9 cellular contexts compared by ENCODE assay signal in genomic region chr4:26238782-26239647, GRCh38.
DNase-seq lines count a peak whose midpoint lies in the region; ATAC-seq, FAIRE-seq and TF ChIP-seq lines count a peak whose summit lies in the region.
"Had no signal": no experiment of that assay in that cellular context is flagged by ENCODE, and none has a peak within 500 bp of the region (broad histone marks: within the 10 kb centered on the region; RNA-seq: fewer than 3 reads in every experiment).

No MANE protein-coding gene starts in this region.

- no peak overlapping the region for H3K4ac ChIP-seq in trophoblast cell (ENCODE audit: low read depth, low read length)

- no peak overlapping the region for H2BK5ac ChIP-seq in trophoblast cell (ENCODE audit: low read depth, low read length, poor library complexity)

- peak; percentile 95 for DNase-seq in NCI-H69 (lab: John Stamatoyannopoulos, UW)
- DNase-seq in fibroblast of mammary gland (ENCODE audit: low read depth): peak; percentile 46
- DNase-seq in trophoblast cell: no peak
- no peak for DNase-seq in activated CD8-positive, alpha-beta memory T cell treated with anti-CD3 and anti-CD28 coated beads for 24 hours
- DNase-seq: activated naive CD8-positive, alpha-beta T cell treated with anti-CD3 and anti-CD28 coated beads, Interleukin-2, amount 10 ng/mL, durations not matched to agents 7 days and 5 days had no signal

- no peak for TF ChIP-seq CTCF in fibroblast of mammary gland (conservative IDR thresholded peaks at IDR 0.05; ENCODE audit: control insufficient read depth, insufficient read depth, low read depth, low read length)

- H4K91ac ChIP-seq in trophoblast cell (ENCODE audit: low read depth, low read length): no peak overlapping the region

- ATAC-seq in GM21723 (IDR thresholded peaks at IDR 0.05; ENCODE audit: unreplicated experiment) (no peak), HG02678 (IDR thresholded peaks at IDR 0.05; ENCODE audit: unreplicated experiment) (no peak), GM18868 (IDR thresholded peaks at IDR 0.05; ENCODE audit: unreplicated experiment) (no peak)

- H3K36me3 ChIP-seq in trophoblast cell (ENCODE audit: control insufficient read depth in 1 of 2, insufficient read depth in 2 of 2, low read length in 2 of 2): no peaks in the 10 kb centered on the region

- no peak overlapping the region for H2BK120ac ChIP-seq in trophoblast cell (ENCODE audit: insufficient read depth, low read length, poor library complexity)

- H3K14ac ChIP-seq in trophoblast cell (ENCODE audit: low read length): no peak overlapping the region

- H3K27ac ChIP-seq in trophoblast cell (ENCODE audit: low read depth, low read length): no peak overlapping the region

- H3K79me1 ChIP-seq in trophoblast cell (ENCODE audit: low read length): no peaks in the 10 kb centered on the region

- H3K9ac ChIP-seq in trophoblast cell (ENCODE audit: low read length): no peak overlapping the region

- no peak overlapping the region for H4K12ac ChIP-seq in trophoblast cell (ENCODE audit: low read depth, low read length)

- H3K4me2 ChIP-seq in trophoblast cell (ENCODE audit: low read length): no peak overlapping the region

- FAIRE-seq in G401.6 (lab: Jason Lieb, UNC): peak; percentile 98

- H3K27me3 ChIP-seq in trophoblast cell (ENCODE audit: insufficient read depth, low read length): no peaks in the 10 kb centered on the region

- H2BK12ac ChIP-seq in trophoblast cell (ENCODE audit: low read length): peak overlapping the region; percentile 50

- H3K79me2 ChIP-seq in trophoblast cell (ENCODE audit: control insufficient read depth, insufficient read depth, low read length, poor library complexity): no peaks in the 10 kb centered on the region

- H2AK5ac ChIP-seq in trophoblast cell (ENCODE audit: low read length): no peak overlapping the region

- H3K4me1 ChIP-seq in trophoblast cell (ENCODE audit: control insufficient read depth in 1 of 2, insufficient read depth in 2 of 2, low read length in 2 of 2): no peaks in the 10 kb centered on the region

- H3K9me3 ChIP-seq in trophoblast cell (ENCODE audit: insufficient read depth, low read depth, low read length): no peaks in the 10 kb centered on the region

- no peak overlapping the region for H2AFZ ChIP-seq in trophoblast cell (ENCODE audit: insufficient read depth, low read length, poor library complexity)

- no CpG with 5 or more reads among the region's 12 CpGs for WGBS in trophoblast cell (ENCODE audit: extremely low coverage, insufficient coverage, insufficient read length)

- no peak overlapping the region for H3K4me3 ChIP-seq in fibroblast of mammary gland (ENCODE audit: control insufficient read depth, low read depth, low read length)
- H3K4me3 ChIP-seq in trophoblast cell (ENCODE audit: low read depth, low read length): no peak overlapping the region

- no peak overlapping the region for H3K23ac ChIP-seq in trophoblast cell (ENCODE audit: low read length)

- no peak overlapping the region for H4K8ac ChIP-seq in trophoblast cell (ENCODE audit: low read depth, low read length)

- H3K18ac ChIP-seq in trophoblast cell (ENCODE audit: low read length): no peak overlapping the region

Comparison
In these comparisons a context has a peak if more than half of its experiments do, and no peak if none do; other contexts are left out.
1. DNase-seq: peak in NCI-H69 (single experiment) and fibroblast of mammary gland (single experiment); none in trophoblast cell (0 of 2) and activated CD8-positive, alpha-beta memory T cell treated with anti-CD3 and anti-CD28 coated beads for 24 hours (single experiment).